8 cellular contexts compared by ENCODE assay signal in the genomic region with DNA sequence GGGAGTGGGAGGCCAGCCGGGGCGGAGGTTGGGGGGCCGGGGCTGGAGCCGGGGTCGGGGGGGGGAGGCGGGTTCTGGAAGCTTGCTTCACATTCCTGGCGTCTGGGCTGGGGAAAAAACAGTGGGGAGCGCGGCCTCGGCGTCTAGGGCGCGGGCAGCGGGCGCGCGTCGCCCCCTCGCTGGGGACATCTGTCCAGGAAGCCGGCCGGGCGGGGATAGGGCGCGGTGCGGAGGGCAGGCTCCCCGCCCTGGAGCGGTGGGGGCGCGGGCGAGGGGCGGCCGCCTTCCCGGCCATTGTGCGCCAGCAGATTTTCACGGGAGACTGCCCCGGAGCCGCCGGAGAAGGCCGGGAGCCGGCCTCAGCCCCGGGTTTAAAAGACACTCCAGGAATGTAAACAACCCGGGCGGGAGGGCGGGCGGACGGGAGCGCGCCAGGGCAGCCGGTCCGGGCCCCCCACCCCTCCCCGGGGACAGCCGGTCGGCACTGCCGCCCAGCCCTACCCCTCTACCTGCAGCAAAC. TPM values are rescaled to one million over a fixed set of nuclear protein-coding genes. Genes with fewer than 3 reads are reported as not detected.
A peak's percentile ranks its signal among the peaks of the same experiment; 100 is the strongest.
DNase-seq lines count a peak whose midpoint lies in the region; ATAC-seq, FAIRE-seq and TF ChIP-seq lines count a peak whose summit lies in the region.

No MANE protein-coding gene starts in this region.

- FAIRE-seq in bronchial epithelial cell (lab: Jason Lieb, UNC), result no peak

- peak; percentile 39 for DNase-seq in Ammon's horn (ENCODE audit: low spot score)
- no peak for DNase-seq in IMR-90
- no peak for DNase-seq in bronchial epithelial cell (ENCODE audit: low read depth)
- no peak for DNase-seq in kidney epithelial cell (ENCODE audit: low read depth)
- DNase-seq in stimulated activated naive CD8-positive, alpha-beta T cell treated with anti-CD3 and anti-CD28 coated beads, Interleukin-15, amount 100 ng/mL, for 72 hours, result no peak
- DNase-seq in posterior vena cava (ENCODE audit: low spot score), result no peak
- DNase-seq in NOMO-1 treated with dmso at 0.1 percent for 144 hours (lab: John Stamatoyannopoulos, UW; ENCODE audit: unreplicated experiment), result no peak

- peaks cover 52% of the 10 kb centered on the region for H4K20me1 ChIP-seq in IMR-90 (ENCODE audit: insufficient read depth, low read length)

- H3K27ac Mint-ChIP-seq in stimulated activated naive CD8-positive, alpha-beta T cell treated with anti-CD3 and anti-CD28 coated beads, Interleukin-15, amount 100 ng/mL, for 72 hours, result peak overlapping the region; percentile 63 to 81

- WGBS in IMR-90 (ENCODE audit: extremely low coverage in 2 of 2, insufficient read length in 1 of 2), 2 experiments, result 0% methylated on average over 12 of the region's 54 CpGs; no CpG with 5 or more reads in 1 of the 2 experiments

- peak overlapping the region; percentile 98 for H2BK5ac ChIP-seq in IMR-90 (ENCODE audit: low read depth, low read length, poor library complexity, severe bottlenecking)

- H3K9me3 Mint-ChIP-seq in stimulated activated naive CD8-positive, alpha-beta T cell treated with anti-CD3 and anti-CD28 coated beads, Interleukin-15, amount 100 ng/mL, for 72 hours, result no peaks in the 10 kb centered on the region

- H2AK9ac ChIP-seq in IMR-90 (replicated peaks; ENCODE audit: low read depth, low read length, poor library complexity), result peak overlapping the region; percentile 99

- POLR2A ChIA-PET in IMR-90 (lab: Charles Lee; ENCODE audit: unreplicated experiment), result no interaction called here

- peak overlapping the region; percentile 98 for H3K23ac ChIP-seq in IMR-90 (ENCODE audit: low read depth, low read length)

- peak overlapping the region; percentile 79 for H2AFZ ChIP-seq in IMR-90 (replicated peaks; ENCODE audit: low read length, poor library complexity)

- H3K27me3 Mint-ChIP-seq in stimulated activated naive CD8-positive, alpha-beta T cell treated with anti-CD3 and anti-CD28 coated beads, Interleukin-15, amount 100 ng/mL, for 72 hours, result peaks cover 8% of the 10 kb centered on the region

- H3K79me1 ChIP-seq in IMR-90 (ENCODE audit: low read depth in 1 of 2, low read length in 2 of 2), result peaks cover 0 to 54% of the 10 kb centered on the region in 2 experiments; a peak in 2 of 4 replicates

- H3K4me3 ChIP-seq in IMR-90 (ENCODE audit: insufficient read depth, low read depth, low read length) (peak overlapping the region; percentile 99), bronchial epithelial cell (ENCODE audit: low read depth, low read length) (peak overlapping the region; percentile 85), kidney epithelial cell (ENCODE audit: low read depth, low read length) (peak overlapping the region; percentile 85)

- ATAC-seq in IMR-90 (ENCODE audit: low read depth) (peak; percentile 27), GM19351 (IDR thresholded peaks at IDR 0.05; ENCODE audit: unreplicated experiment) (no peak)
- ATAC-seq in stimulated activated naive CD8-positive, alpha-beta T cell treated with anti-CD3 and anti-CD28 coated beads, Interleukin-15, amount 100 ng/mL, for 72 hours, result no peak

- peak overlapping the region; percentile 94 for H2BK120ac ChIP-seq in IMR-90 (ENCODE audit: low read depth, low read length)

- H3K36me3 ChIP-seq in IMR-90 (ENCODE audit: control insufficient read depth, insufficient read depth, low read length) (no peaks in the 10 kb centered on the region), bronchial epithelial cell (ENCODE audit: control insufficient read depth, insufficient read depth, low read length) (no peaks in the 10 kb centered on the region), kidney epithelial cell (ENCODE audit: control insufficient read depth, insufficient read depth, low read length) (no peaks in the 10 kb centered on the region)

- H2AK5ac ChIP-seq in IMR-90 (ENCODE audit: low read depth, low read length), result peak overlapping the region; percentile 98

- peaks cover 24% of the 10 kb centered on the region for H3K9me1 ChIP-seq in IMR-90 (ENCODE audit: insufficient read depth, low read length)

- BruUV-seq in IMR-90 (replicated peaks; lab: Mats Ljungman, UMichigan), result no TSS peak

- no peaks in the 10 kb centered on the region for H3K9me3 ChIP-seq in IMR-90 (ENCODE audit: control insufficient read depth, insufficient read depth, low read length)

- peak overlapping the region; percentile 56 to 87; a peak in 2 of 4 replicates for H4K8ac ChIP-seq in IMR-90 (ENCODE audit: low read depth in 2 of 2, low read length in 2 of 2)

- H3K4me3 Mint-ChIP-seq in stimulated activated naive CD8-positive, alpha-beta T cell treated with anti-CD3 and anti-CD28 coated beads, Interleukin-15, amount 100 ng/mL, for 72 hours, result peak overlapping the region; percentile 94

- peak overlapping the region; percentile 97 for H4K91ac ChIP-seq in IMR-90 (ENCODE audit: insufficient read depth, low read depth, low read length)

- TF ChIP-seq POLR2A in IMR-90 (IDR thresholded peaks at IDR 0.05; ENCODE audit: low read depth, low read length), result peak; percentile 58

- peak overlapping the region; percentile 94 for H3K14ac ChIP-seq in IMR-90 (replicated peaks; ENCODE audit: low read depth, low read length)

- peak overlapping the region; percentile 61; the same call in 1 of the 2 replicates for H4K5ac ChIP-seq in IMR-90 (ENCODE audit: low read depth, low read length)

- intact Hi-C loops in IMR-90 (cut with micrococcal nuclease), result loop anchor here (2.0 to 5.0 kb wide), 5 partner anchors 42 to 1023 kb away; no protein-coding TSS in a partner anchor
- intact Hi-C loops in posterior vena cava (cut with DNase I), result loop anchor here (2.0 to 10.0 kb wide), 2 partner anchors 125 kb away; no protein-coding TSS in a partner anchor

- H3K4me1 ChIP-seq in IMR-90 (ENCODE audit: control insufficient read depth, insufficient read depth, low read length), result peaks cover 32% of the 10 kb centered on the region

- TF ChIP-seq RAD21 in IMR-90 (IDR thresholded peaks at IDR 0.05; ENCODE audit: low read length), result no peak

- CTCF ChIA-PET in IMR-90 (lab: Yijun Ruan, JAX), result no interaction called here

- TF ChIP-seq CTCF in IMR-90 (conservative IDR thresholded peaks at IDR 0.05; ENCODE audit: low read depth, low read length) (no peak), bronchial epithelial cell (IDR thresholded peaks at IDR 0.05; ENCODE audit: insufficient read depth, low read length, severe bottlenecking) (no peak), kidney epithelial cell (IDR thresholded peaks at IDR 0.05; ENCODE audit: insufficient read depth, low read length, poor library complexity, severe bottlenecking) (no peak)

- in situ Hi-C loops in IMR-90 (cut with MboI; ENCODE audit: low sequenced_read_pairs), result loop anchor here (5.0 to 10.0 kb wide), 2 partner anchors 67 to 1025 kb away; no protein-coding TSS in a partner anchor

- H3K4me2 ChIP-seq in IMR-90 (ENCODE audit: low read depth, low read length), result peak overlapping the region; percentile 73

- H3K4me1 Mint-ChIP-seq in stimulated activated naive CD8-positive, alpha-beta T cell treated with anti-CD3 and anti-CD28 coated beads, Interleukin-15, amount 100 ng/mL, for 72 hours, result peaks cover 61% of the 10 kb centered on the region

- H2BK20ac ChIP-seq in IMR-90 (ENCODE audit: low read depth, low read length), result no peak overlapping the region

- dilution Hi-C loops in IMR-90 (cut with HindIII; ENCODE audit: low sequenced_read_pairs, unreplicated experiment), result no loop called here

- peak overlapping the region; percentile 99 for H3K27ac ChIP-seq in IMR-90 (ENCODE audit: insufficient read depth, low read length)

- H3K56ac ChIP-seq in IMR-90 (ENCODE audit: extremely low read depth, insufficient read depth, low read length), result peak overlapping the region; percentile 89

- peak overlapping the region; percentile 100 for H3K9ac ChIP-seq in IMR-90 (ENCODE audit: low read depth, low read length)

- 0 out of 3 replicates have a peak overlapping the region, but pooled peaks have one; percentile 53 for H2BK15ac ChIP-seq in IMR-90 (ENCODE audit: low read depth, low read length)

- H3K27me3 ChIP-seq in IMR-90 (ENCODE audit: control insufficient read depth, insufficient read depth, low read length) (no peaks in the 10 kb centered on the region), bronchial epithelial cell (ENCODE audit: control insufficient read depth, insufficient read depth, low read length) (no peaks in the 10 kb centered on the region), kidney epithelial cell (ENCODE audit: control insufficient read depth, insufficient read depth, low read length) (no peaks in the 10 kb centered on the region)

- peak overlapping the region; percentile 87 for H3K18ac ChIP-seq in IMR-90 (ENCODE audit: low read depth, low read length)

- peak overlapping the region; percentile 98 for H3K4ac ChIP-seq in IMR-90 (ENCODE audit: low read depth, low read length)

TF ChIP-seq in IMR-90, 13 proteins besides CTCF, POLR2A, EP300 and RAD21:
- TF ChIP-seq, protein P1, sequence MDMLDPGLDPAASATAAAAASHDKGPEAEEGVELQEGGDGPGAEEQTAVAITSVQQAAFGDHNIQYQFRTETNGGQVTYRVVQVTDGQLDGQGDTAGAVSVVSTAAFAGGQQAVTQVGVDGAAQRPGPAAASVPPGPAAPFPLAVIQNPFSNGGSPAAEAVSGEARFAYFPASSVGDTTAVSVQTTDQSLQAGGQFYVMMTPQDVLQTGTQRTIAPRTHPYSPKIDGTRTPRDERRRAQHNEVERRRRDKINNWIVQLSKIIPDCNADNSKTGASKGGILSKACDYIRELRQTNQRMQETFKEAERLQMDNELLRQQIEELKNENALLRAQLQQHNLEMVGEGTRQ (IDR thresholded peaks at IDR 0.05; ENCODE audit: low read depth, low read length), result no peak
- TF ChIP-seq MAZ (IDR thresholded peaks at IDR 0.05; ENCODE audit: borderline replicate concordance, low read depth, low read length), result peak; percentile 6

RNA-seq across cellular contexts. Expression of a gene that starts 1.4 kb away (rescaled TPM):
- total RNA-seq in IMR-90 (2012; rRNA removed), result 6.6 and 6.7 TPM in 2 replicates
- 43.2 and 48.7 TPM in 2 replicates for polyA plus RNA-seq in IMR-90 (2012; rRNA removed)
- polyA plus RNA-seq in IMR-90 (2012; cell fraction: cytosol; rRNA removed), result 39.5 and 51.2 TPM in 2 replicates
- polyA plus RNA-seq in IMR-90 (2012; cell fraction: nucleus; rRNA removed; ENCODE audit: low replicate concordance), result 57.0 and 113 TPM in 2 replicates
- total RNA-seq in bronchial epithelial cell, result 6.3 and 9.0 TPM in 2 replicates
- total RNA-seq in kidney epithelial cell, result 57.5 and 73.9 TPM in 2 replicates
- 10 to 100 TPM; 61.5 to 62.6 TPM for total RNA-seq in posterior vena cava
